In genomic region chr11:68841718-68842426, GRCh38 we compare ENCODE assay signal across 8 cellular contexts. TPM values are rescaled to one million over a fixed set of nuclear protein-coding genes. Genes with fewer than 3 reads are reported as not detected.
DNase-seq lines count a peak whose midpoint lies in the region; ATAC-seq, FAIRE-seq and TF ChIP-seq lines count a peak whose summit lies in the region.

CPT1A (minus strand) TSS chr11:68841916; CDS start chr11:68815474, 26,442 bp downstream.

- peak; percentile 83 for DNase-seq in D721Med (ENCODE audit: insufficient read length, low spot score)
- DNase-seq in NCI-H774 (lab: John Stamatoyannopoulos, UW), result peak; percentile 82
- DNase-seq in activated CD8-positive, alpha-beta memory T cell treated with anti-CD3 and anti-CD28 coated beads, Interleukin-2, amount 50 U/mL, for 4 hours, result peak; percentile 68
- DNase-seq in mesenteric fat pad (ENCODE audit: low spot score), result peak; percentile 95
- DNase-seq in stimulated activated CD8-positive, alpha-beta memory T cell treated with anti-CD3 and anti-CD28 coated beads, Interleukin-4, amount 100 ng/mL, for 24 hours (ENCODE audit: low read depth), result peak; percentile 55

- TF ChIP-seq CTCF in D721Med (IDR thresholded peaks at IDR 0.05; ENCODE audit: insufficient read depth, missing control alignments), result no peak

- ATAC-seq in HG02610 (IDR thresholded peaks at IDR 0.05; ENCODE audit: unreplicated experiment), result peak; percentile 30
- no peak for ATAC-seq in GM18511 (IDR thresholded peaks at IDR 0.05; ENCODE audit: unreplicated experiment)

- in situ Hi-C loops in endometrial microvascular endothelial cells (cut with HindIII; ENCODE audit: inconsistent ontology term, low pct_unique_long_range_greater_than_20kb, low sequenced_read_pairs), result no loop called here

- no peak for FAIRE-seq in D721Med (lab: Jason Lieb, UNC)

RNA-seq across cellular contexts. Expression of gene CPT1A, which starts in this region (rescaled TPM):
- 78.5 TPM for total RNA-seq in endometrial microvascular endothelial cells (ENCODE audit: inconsistent ontology term)
- total RNA-seq in mesenteric fat pad, result 51.9 TPM
